Comparison of ENCODE assay signal across 28 cellular contexts in genomic region chr13:52994051-52994450, GRCh38. TPM values are rescaled to one million over a fixed set of nuclear protein-coding genes. Genes with fewer than 3 reads are reported as not detected.
"Had no signal": no experiment of that assay in that cellular context is flagged by ENCODE, and none has a peak within 500 bp of the region (broad histone marks: within the 10 kb centered on the region; RNA-seq: fewer than 3 reads in every experiment).

No MANE protein-coding gene starts in this region.

- DNase-seq: activated CD4-positive, alpha-beta T cell treated with anti-CD3 and anti-CD28 coated beads, Interleukin-2, amount 10 ng/mL, durations not matched to agents 24 days and 14 days; activated CD4-positive, alpha-beta T cell treated with anti-CD3 and anti-CD28 coated beads, Interleukin-2, amount 50 U/mL, for 4 hours; activated CD8-positive, alpha-beta T cell treated with anti-CD3 and anti-CD28 coated beads for 36 hours; activated effector memory CD4-positive, alpha-beta T cell treated with anti-CD3 and anti-CD28 coated beads, Interleukin-2, amount 50 U/mL, for 16 hours; activated naive CD4-positive, alpha-beta T cell; activated naive CD4-positive, alpha-beta T cell treated with anti-CD3 and anti-CD28 coated beads, Interleukin-2, amount 50 U/mL, for 16 hours; activated naive CD8-positive, alpha-beta T cell treated with anti-CD3 and anti-CD28 coated beads for 36 hours; activated T-cell treated with anti-CD3 and anti-CD28 coated beads, Interleukin-2, amount 50 U/mL, for 1 hour; activated T-cell treated with anti-CD3 and anti-CD28 coated beads, Interleukin-2, amount 50 U/mL, for 72 hours; amniotic stem cell; aorta; brain microvascular endothelial cell; central memory CD4-positive, alpha-beta T cell; NCI-H1105; NCI-H1417 treated with DMSO at 0.1 percent for 48 hours; NCI-H187 treated with DMSO at 0.1 percent for 48 hours; NCI-H2081; NCI-H524 treated with DMSO at 0.1 percent for 48 hours; SHP77; SJCRH30 had no signal

- H3K36me3 Mint-ChIP-seq: activated naive CD8-positive, alpha-beta T cell treated with anti-CD3 and anti-CD28 coated beads for 36 hours had no signal

- H3K4me3 Mint-ChIP-seq: activated CD4-positive, alpha-beta T cell treated with anti-CD3 and anti-CD28 coated beads, Interleukin-2, amount 10 ng/mL, durations not matched to agents 24 days and 14 days; activated CD8-positive, alpha-beta T cell treated with anti-CD3 and anti-CD28 coated beads for 36 hours; activated naive CD8-positive, alpha-beta T cell treated with anti-CD3 and anti-CD28 coated beads for 36 hours; activated T-cell treated with anti-CD3 and anti-CD28 coated beads, Interleukin-2, amount 50 U/mL, for 72 hours; activated T-helper 17 cell treated with anti-CD3 and anti-CD28 coated beads, Interleukin-2, amount 50 U/mL, for 72 hours had no signal

- ATAC-seq: activated CD8-positive, alpha-beta T cell treated with anti-CD3 and anti-CD28 coated beads for 36 hours; activated T-cell treated with anti-CD3 and anti-CD28 coated beads, Interleukin-2, amount 50 U/mL, for 72 hours; activated T-helper 17 cell treated with anti-CD3 and anti-CD28 coated beads, Interleukin-2, amount 50 U/mL, for 72 hours; Panc1 had no signal

- H3K27me3 Mint-ChIP-seq: activated CD4-positive, alpha-beta T cell treated with anti-CD3 and anti-CD28 coated beads, Interleukin-2, amount 10 ng/mL, durations not matched to agents 24 days and 14 days had no signal

- H3K27ac Mint-ChIP-seq: activated CD4-positive, alpha-beta T cell treated with anti-CD3 and anti-CD28 coated beads, Interleukin-2, amount 10 ng/mL, durations not matched to agents 24 days and 14 days; activated CD8-positive, alpha-beta T cell treated with anti-CD3 and anti-CD28 coated beads for 36 hours; activated naive CD8-positive, alpha-beta T cell treated with anti-CD3 and anti-CD28 coated beads for 36 hours; activated T-cell treated with anti-CD3 and anti-CD28 coated beads, Interleukin-2, amount 50 U/mL, for 72 hours; activated T-helper 17 cell treated with anti-CD3 and anti-CD28 coated beads, Interleukin-2, amount 50 U/mL, for 72 hours had no signal

- H3K9me3 Mint-ChIP-seq: activated CD4-positive, alpha-beta T cell treated with anti-CD3 and anti-CD28 coated beads, Interleukin-2, amount 10 ng/mL, durations not matched to agents 24 days and 14 days; activated CD8-positive, alpha-beta T cell treated with anti-CD3 and anti-CD28 coated beads for 36 hours; activated naive CD8-positive, alpha-beta T cell treated with anti-CD3 and anti-CD28 coated beads for 36 hours; activated T-helper 17 cell treated with anti-CD3 and anti-CD28 coated beads, Interleukin-2, amount 50 U/mL, for 72 hours had no signal

- H3K4me1 Mint-ChIP-seq: activated CD4-positive, alpha-beta T cell treated with anti-CD3 and anti-CD28 coated beads, Interleukin-2, amount 10 ng/mL, durations not matched to agents 24 days and 14 days; activated naive CD8-positive, alpha-beta T cell treated with anti-CD3 and anti-CD28 coated beads for 36 hours; activated T-helper 17 cell treated with anti-CD3 and anti-CD28 coated beads, Interleukin-2, amount 50 U/mL, for 72 hours had no signal

RNA-seq across cellular contexts. Expression of gene OLFM4, which starts 34.6 kb away (rescaled TPM):
- total RNA-seq: activated CD4-positive, alpha-beta T cell treated with anti-CD3 and anti-CD28 coated beads, Interleukin-2, amount 10 ng/mL, durations not matched to agents 24 days and 14 days; activated CD8-positive, alpha-beta memory T cell treated with anti-CD3 and anti-CD28 coated beads for 36 hours; activated CD8-positive, alpha-beta T cell treated with anti-CD3 and anti-CD28 coated beads for 36 hours; activated naive CD8-positive, alpha-beta T cell treated with anti-CD3 and anti-CD28 coated beads for 36 hours; activated T-cell treated with anti-CD3 and anti-CD28 coated beads, Interleukin-2, amount 50 U/mL, for 72 hours; activated T-helper 17 cell treated with anti-CD3 and anti-CD28 coated beads, Interleukin-2, amount 50 U/mL, for 72 hours; MCF 10A; NCI-H460; RPMI7951; T-helper 1 cell treated with Interleukin-12 subunit alpha and Interleukin-12 subunit beta and Interleukin-4 antibody, amounts not matched to agents 30 ng/mL and 1 ng/mL, for 36 hours; T-helper 2 cell treated with Interferon-gamma antibody and Interleukin-4, amounts not matched to agents 100 ng/mL and 5 ng/mL, for 36 hours had no signal
